16 cellular contexts compared by ENCODE assay signal in genomic region chr18:70671889-70672551, GRCh38.
DNase-seq lines count a peak whose midpoint lies in the region; ATAC-seq and TF ChIP-seq lines count a peak whose summit lies in the region.
"Had no signal": no experiment of that assay in that cellular context is flagged by ENCODE, and none has a peak within 500 bp of the region (broad histone marks: within the 10 kb centered on the region; RNA-seq: fewer than 3 reads in every experiment).

No MANE protein-coding gene starts in this region.

- no peak overlapping the region for H3K9ac ChIP-seq in Loucy (ENCODE audit: low read depth, low read length, poor library complexity, severe bottlenecking)

- peak overlapping the region; percentile 55 for H3K4me2 ChIP-seq in Loucy (ENCODE audit: low read depth, low read length, poor library complexity, severe bottlenecking)
- H3K4me2 ChIP-seq: PC-9 had no signal

- peaks cover 21% of the 10 kb centered on the region for H3K4me1 ChIP-seq in Loucy (ENCODE audit: insufficient read depth, low read length, poor library complexity, severe bottlenecking)
- H3K4me1 ChIP-seq in naive thymus-derived CD4-positive, alpha-beta T cell (ENCODE audit: control insufficient read depth in 2 of 2, insufficient read depth in 2 of 2, low read length in 2 of 2) = peaks cover 3 to 52% of the 10 kb centered on the region in 2 donors

- intact Hi-C loops in activated CD8-positive, alpha-beta T cell treated with anti-CD3 and anti-CD28 coated beads for 36 hours (cut with micrococcal nuclease) = no loop called here
- intact Hi-C loops in naive thymus-derived CD4-positive, alpha-beta T cell (cut with micrococcal nuclease) = loop anchor here in 1 of 2 donors (1.0 to 10.0 kb wide), 8 partner anchors 9 to 727 kb away; partner anchors contain the start of gene CD226

- peak; percentile 17 for DNase-seq in activated CD8-positive, alpha-beta T cell treated with anti-CD3 and anti-CD28 coated beads for 36 hours
- DNase-seq in activated CD8-positive, alpha-beta T cell treated with anti-CD3 and anti-CD28 coated beads, Interleukin-2, amount 10 ng/mL, durations not matched to agents 7 days and 5 days = no peak
- DNase-seq in activated T-cell treated with anti-CD3 and anti-CD28 coated beads, Interleukin-2, amount 50 U/mL, for 72 hours = no peak
- DNase-seq in naive thymus-derived CD4-positive, alpha-beta T cell = peak in 2 of 9 donors; percentile 49 to 58
- DNase-seq in NCI-H748 (lab: John Stamatoyannopoulos, UW; ENCODE audit: unreplicated experiment) (no peak), HT-29 (ENCODE audit: low spot score) (no peak)
- DNase-seq: foreskin melanocyte, Karpas-422, left ventricle myocardium superior, NCI-H1436, NCI-H345, PC-9, substantia nigra had no signal

- peaks cover 8% of the 10 kb centered on the region for H3K36me3 Mint-ChIP-seq in activated CD8-positive, alpha-beta T cell treated with anti-CD3 and anti-CD28 coated beads for 36 hours (ENCODE audit: low read depth)
- peaks cover 5% of the 10 kb centered on the region for H3K36me3 Mint-ChIP-seq in activated CD8-positive, alpha-beta T cell treated with anti-CD3 and anti-CD28 coated beads, Interleukin-2, amount 10 ng/mL, durations not matched to agents 7 days and 5 days (ENCODE audit: low read depth)
- H3K36me3 Mint-ChIP-seq in activated T-cell treated with anti-CD3 and anti-CD28 coated beads, Interleukin-2, amount 50 U/mL, for 72 hours (ENCODE audit: insufficient read depth in 2 of 2) = peaks cover 1 to 7% of the 10 kb centered on the region in 2 donors
- peaks cover 0 to 11% (median 1%) of the 10 kb centered on the region in 5 donors for H3K36me3 Mint-ChIP-seq in naive thymus-derived CD4-positive, alpha-beta T cell

- no peaks in the 10 kb centered on the region for H3F3A ChIP-seq in Loucy (ENCODE audit: low read depth)

- H3K4me1 Mint-ChIP-seq in activated CD8-positive, alpha-beta T cell treated with anti-CD3 and anti-CD28 coated beads for 36 hours (ENCODE audit: low read depth) = peaks cover 37% of the 10 kb centered on the region
- H3K4me1 Mint-ChIP-seq in activated CD8-positive, alpha-beta T cell treated with anti-CD3 and anti-CD28 coated beads, Interleukin-2, amount 10 ng/mL, durations not matched to agents 7 days and 5 days (ENCODE audit: low read depth) = peaks cover 19% of the 10 kb centered on the region
- H3K4me1 Mint-ChIP-seq in activated T-cell treated with anti-CD3 and anti-CD28 coated beads, Interleukin-2, amount 50 U/mL, for 72 hours (ENCODE audit: low read depth) = peaks cover 13% of the 10 kb centered on the region
- peaks cover 11 to 68% (median 58%) of the 10 kb centered on the region in 7 donors for H3K4me1 Mint-ChIP-seq in naive thymus-derived CD4-positive, alpha-beta T cell

- CTCF ChIA-PET in activated CD8-positive, alpha-beta T cell treated with anti-CD3 and anti-CD28 coated beads for 36 hours (lab: Charles Lee) = no interaction called here
- CTCF ChIA-PET in activated CD8-positive, alpha-beta T cell treated with anti-CD3 and anti-CD28 coated beads, Interleukin-2, amount 10 ng/mL, durations not matched to agents 7 days and 5 days (lab: Charles Lee) = interaction anchor here (0.6 to 2.5 kb wide), 3 partner anchors 8 to 53 kb away, joined by 3 to 8 read pairs (median 5); no protein-coding TSS in a partner anchor
- CTCF ChIA-PET in naive thymus-derived CD4-positive, alpha-beta T cell (lab: Charles Lee) = interaction anchor here (1.0 to 4.4 kb wide), 5 partner anchors 13 to 181 kb away, joined by 3 to 19 read pairs (median 5); no protein-coding TSS in a partner anchor

- H3K27me3 ChIP-seq in Loucy (ENCODE audit: insufficient read depth, low read length, poor library complexity, severe bottlenecking) = peaks cover 18% of the 10 kb centered on the region
- H3K27me3 ChIP-seq in naive thymus-derived CD4-positive, alpha-beta T cell (ENCODE audit: control insufficient read depth in 2 of 2, insufficient read depth in 2 of 2, low read length in 2 of 2) = no peaks in the 10 kb centered on the region

- H3K27me3 Mint-ChIP-seq in activated CD8-positive, alpha-beta T cell treated with anti-CD3 and anti-CD28 coated beads for 36 hours = no peaks in the 10 kb centered on the region
- H3K27me3 Mint-ChIP-seq in activated CD8-positive, alpha-beta T cell treated with anti-CD3 and anti-CD28 coated beads, Interleukin-2, amount 10 ng/mL, durations not matched to agents 7 days and 5 days (ENCODE audit: low read depth) = no peaks in the 10 kb centered on the region
- H3K27me3 Mint-ChIP-seq in activated T-cell treated with anti-CD3 and anti-CD28 coated beads, Interleukin-2, amount 50 U/mL, for 72 hours (ENCODE audit: low read depth) = no peaks in the 10 kb centered on the region
- no peaks in the 10 kb centered on the region for H3K27me3 Mint-ChIP-seq in naive thymus-derived CD4-positive, alpha-beta T cell

- ATAC-seq in activated CD8-positive, alpha-beta T cell treated with anti-CD3 and anti-CD28 coated beads for 36 hours = peak; percentile 61
- ATAC-seq in activated CD8-positive, alpha-beta T cell treated with anti-CD3 and anti-CD28 coated beads, Interleukin-2, amount 10 ng/mL, durations not matched to agents 7 days and 5 days = no peak
- peak; percentile 54 to 71 for ATAC-seq in activated T-cell treated with anti-CD3 and anti-CD28 coated beads, Interleukin-2, amount 50 U/mL, for 72 hours (replicated peaks in 1 of 2)
- peak; percentile 50 for ATAC-seq in naive thymus-derived CD4-positive, alpha-beta T cell
- no peak for ATAC-seq in GM21576 (IDR thresholded peaks at IDR 0.05; ENCODE audit: unreplicated experiment)
- ATAC-seq: left ventricle myocardium superior, SK-N-SH treated with all-trans-retinoic acid at 6 μM for 48 hours had no signal

- peaks cover 24% of the 10 kb centered on the region; the same call in 1 of the 2 replicates for H3K9me3 ChIP-seq in Loucy (ENCODE audit: insufficient read depth, low read depth, low read length)
- peaks cover 0 to 21% (median 8%) of the 10 kb centered on the region in 3 experiments for H3K9me3 ChIP-seq in naive thymus-derived CD4-positive, alpha-beta T cell (ENCODE audit: control insufficient read depth in 2 of 3, low read length in 3 of 3)

- POLR2A ChIA-PET in activated CD8-positive, alpha-beta T cell treated with anti-CD3 and anti-CD28 coated beads for 36 hours (lab: Charles Lee) = no interaction called here
- POLR2A ChIA-PET in activated CD8-positive, alpha-beta T cell treated with anti-CD3 and anti-CD28 coated beads, Interleukin-2, amount 10 ng/mL, durations not matched to agents 7 days and 5 days (lab: Charles Lee) = interaction anchor here (2.1 kb wide), 1 partner anchor 50 kb away, joined by 6 read pairs; no protein-coding TSS in a partner anchor
- POLR2A ChIA-PET in naive thymus-derived CD4-positive, alpha-beta T cell (lab: Charles Lee) = interaction anchor here (0.7 to 7.7 kb wide), 8 partner anchors 9 to 50 kb away, joined by 3 to 70 read pairs (median 16); no protein-coding TSS in a partner anchor

- peak overlapping the region; percentile 74 for H3K27ac ChIP-seq in naive thymus-derived CD4-positive, alpha-beta T cell (ENCODE audit: low read depth, low read length)
- H3K27ac ChIP-seq: PC-9 had no signal

- peak overlapping the region; percentile 69 for H3K27ac Mint-ChIP-seq in activated CD8-positive, alpha-beta T cell treated with anti-CD3 and anti-CD28 coated beads for 36 hours
- H3K27ac Mint-ChIP-seq in activated CD8-positive, alpha-beta T cell treated with anti-CD3 and anti-CD28 coated beads, Interleukin-2, amount 10 ng/mL, durations not matched to agents 7 days and 5 days = no peak overlapping the region
- H3K27ac Mint-ChIP-seq in activated T-cell treated with anti-CD3 and anti-CD28 coated beads, Interleukin-2, amount 50 U/mL, for 72 hours = no peak overlapping the region
- peak overlapping the region in 8 of 9 donors; percentile 89 to 98 (median 94) for H3K27ac Mint-ChIP-seq in naive thymus-derived CD4-positive, alpha-beta T cell

- H2AFZ ChIP-seq in Loucy (ENCODE audit: low read length) = no peak overlapping the region
- H2AFZ ChIP-seq: PC-9 had no signal

- no peaks in the 10 kb centered on the region for H3K79me2 ChIP-seq in Loucy (ENCODE audit: insufficient read depth, low read length)

- H3K9me3 Mint-ChIP-seq in activated CD8-positive, alpha-beta T cell treated with anti-CD3 and anti-CD28 coated beads for 36 hours = peaks cover 21% of the 10 kb centered on the region
- no peaks in the 10 kb centered on the region for H3K9me3 Mint-ChIP-seq in activated CD8-positive, alpha-beta T cell treated with anti-CD3 and anti-CD28 coated beads, Interleukin-2, amount 10 ng/mL, durations not matched to agents 7 days and 5 days (ENCODE audit: insufficient read depth)
- H3K9me3 Mint-ChIP-seq in activated T-cell treated with anti-CD3 and anti-CD28 coated beads, Interleukin-2, amount 50 U/mL, for 72 hours = peaks cover 2 to 10% of the 10 kb centered on the region in 2 donors
- peaks cover 0 to 30% (median 14%) of the 10 kb centered on the region in 11 donors for H3K9me3 Mint-ChIP-seq in naive thymus-derived CD4-positive, alpha-beta T cell

- H3K36me3 ChIP-seq in Loucy (ENCODE audit: insufficient read depth, low read length) = no peaks in the 10 kb centered on the region
- H3K36me3 ChIP-seq in naive thymus-derived CD4-positive, alpha-beta T cell (ENCODE audit: control insufficient read depth in 2 of 3, insufficient read depth in 3 of 3, low read length in 3 of 3) = no peaks in the 10 kb centered on the region

- no peaks in the 10 kb centered on the region for H3K9me2 ChIP-seq in Loucy (replicated peaks; ENCODE audit: low read depth, low read length)

- peak overlapping the region; percentile 11 for H3K4me3 ChIP-seq in Loucy (ENCODE audit: low read length, poor library complexity, severe bottlenecking)
- no peak overlapping the region for H3K4me3 ChIP-seq in naive thymus-derived CD4-positive, alpha-beta T cell (ENCODE audit: low read length)
- H3K4me3 ChIP-seq: PC-9 had no signal

- TF ChIP-seq CTCF in activated CD8-positive, alpha-beta T cell treated with anti-CD3 and anti-CD28 coated beads for 36 hours (IDR thresholded peaks at IDR 0.05) = no peak
- no peak for TF ChIP-seq CTCF in Loucy (conservative IDR thresholded peaks at IDR 0.05; ENCODE audit: low read length)

- no peaks in the 10 kb centered on the region for H4K20me1 ChIP-seq in Loucy (ENCODE audit: insufficient read depth, low read length, poor library complexity, severe bottlenecking)

- H3K4me3 Mint-ChIP-seq in activated CD8-positive, alpha-beta T cell treated with anti-CD3 and anti-CD28 coated beads for 36 hours = no peak overlapping the region
- no peak overlapping the region for H3K4me3 Mint-ChIP-seq in activated CD8-positive, alpha-beta T cell treated with anti-CD3 and anti-CD28 coated beads, Interleukin-2, amount 10 ng/mL, durations not matched to agents 7 days and 5 days
- H3K4me3 Mint-ChIP-seq in activated T-cell treated with anti-CD3 and anti-CD28 coated beads, Interleukin-2, amount 50 U/mL, for 72 hours = peak overlapping the region; percentile 33 to 65
- peak overlapping the region in 8 of 10 donors; percentile 1 to 66 (median 37) for H3K4me3 Mint-ChIP-seq in naive thymus-derived CD4-positive, alpha-beta T cell

Comparison
In these comparisons a context has a peak if more than half of its experiments do, and no peak if none do; other contexts are left out.
1. ATAC-seq: peak in activated CD8-positive, alpha-beta T cell treated with anti-CD3 and anti-CD28 coated beads for 36 hours (single experiment), activated T-cell treated with anti-CD3 and anti-CD28 coated beads, Interleukin-2, amount 50 U/mL, for 72 hours (2 of 2) and naive thymus-derived CD4-positive, alpha-beta T cell (single experiment); none in activated CD8-positive, alpha-beta T cell treated with anti-CD3 and anti-CD28 coated beads, Interleukin-2, amount 10 ng/mL, durations not matched to agents 7 days and 5 days (single experiment) and GM21576 (single experiment).
2. H3K27ac Mint-ChIP-seq: peak in activated CD8-positive, alpha-beta T cell treated with anti-CD3 and anti-CD28 coated beads for 36 hours (single experiment) and naive thymus-derived CD4-positive, alpha-beta T cell (8 of 9); none in activated CD8-positive, alpha-beta T cell treated with anti-CD3 and anti-CD28 coated beads, Interleukin-2, amount 10 ng/mL, durations not matched to agents 7 days and 5 days (single experiment) and activated T-cell treated with anti-CD3 and anti-CD28 coated beads, Interleukin-2, amount 50 U/mL, for 72 hours (single experiment).
3. H3K4me3 Mint-ChIP-seq: peak in activated T-cell treated with anti-CD3 and anti-CD28 coated beads, Interleukin-2, amount 50 U/mL, for 72 hours (2 of 2) and naive thymus-derived CD4-positive, alpha-beta T cell (8 of 10); none in activated CD8-positive, alpha-beta T cell treated with anti-CD3 and anti-CD28 coated beads for 36 hours (single experiment) and activated CD8-positive, alpha-beta T cell treated with anti-CD3 and anti-CD28 coated beads, Interleukin-2, amount 10 ng/mL, durations not matched to agents 7 days and 5 days (single experiment).